In the genomic region with DNA sequence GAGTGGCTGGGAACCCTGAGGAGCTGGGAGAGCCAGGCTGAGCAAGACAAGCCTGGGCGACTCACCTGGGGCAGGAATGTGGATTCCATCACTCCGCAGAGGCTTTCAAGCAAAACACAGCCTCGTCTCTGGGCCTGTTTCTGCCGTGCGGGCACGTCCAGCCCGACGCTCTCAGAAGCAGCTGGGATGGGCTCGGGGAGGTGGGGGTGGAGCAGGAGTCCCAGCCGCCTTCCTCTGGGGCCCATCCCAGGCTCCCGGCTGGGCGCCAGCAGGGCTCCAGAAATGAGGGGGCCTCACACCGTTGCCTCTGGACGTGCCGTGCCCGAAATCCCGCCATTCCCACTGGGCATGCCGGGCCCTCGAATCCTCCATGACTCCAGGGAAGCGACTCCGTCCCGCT, we compare ENCODE assay signal across 17 cellular contexts. TPM values are rescaled to one million over a fixed set of nuclear protein-coding genes. Genes with fewer than 3 reads are reported as not detected.
DNase-seq lines count a peak whose midpoint lies in the region; ATAC-seq and TF ChIP-seq lines count a peak whose summit lies in the region.
"Had no signal": no experiment of that assay in that cellular context is flagged by ENCODE, and none has a peak within 500 bp of the region (broad histone marks: within the 10 kb centered on the region; RNA-seq: fewer than 3 reads in every experiment).

No MANE protein-coding gene starts in this region.

- no peak for TF ChIP-seq CTCF in Panc1 (IDR thresholded peaks at IDR 0.05)
- TF ChIP-seq CTCF in gastroesophageal sphincter (IDR thresholded peaks at IDR 0.05) = no peak
- no peak for TF ChIP-seq CTCF in stomach (IDR thresholded peaks at IDR 0.05)
- TF ChIP-seq CTCF in CD8-positive, alpha-beta T cell (IDR thresholded peaks at IDR 0.05) = no peak

- POLR2A ChIA-PET in Panc1 (lab: Charles Lee) = interaction anchor here (0.7 kb wide), 1 partner anchor 13 kb away, joined by 3 read pairs; no protein-coding TSS in a partner anchor
- POLR2A ChIA-PET in CD8-positive, alpha-beta T cell (lab: Charles Lee) = no interaction called here

- no peak overlapping the region for H3K4me3 ChIP-seq in Panc1 (ENCODE audit: low read depth in 2 of 2, low read length in 2 of 2)
- no peak overlapping the region for H3K4me3 ChIP-seq in gastroesophageal sphincter
- no peak overlapping the region for H3K4me3 ChIP-seq in stomach
- no peak overlapping the region for H3K4me3 ChIP-seq in CD8-positive, alpha-beta T cell (ENCODE audit: low read depth, low read length)
- H3K4me3 ChIP-seq: adrenal gland had no signal

- no TSS peak for BruUV-seq in Panc1 (replicated peaks; lab: Mats Ljungman, UMichigan)

- CTCF ChIA-PET in Panc1 (lab: Charles Lee) = interaction anchor here (1.7 kb wide), 1 partner anchor 10 kb away, joined by 5 read pairs; no protein-coding TSS in a partner anchor
- CTCF ChIA-PET in CD8-positive, alpha-beta T cell (lab: Charles Lee) = no interaction called here
- CTCF ChIA-PET in activated naive CD4-positive, alpha-beta T cell treated with anti-CD3 and anti-CD28 coated beads, Interleukin-2, amount 10 ng/mL, durations not matched to agents 7 days and 5 days (lab: Charles Lee) = no interaction called here

- H3K36me3 ChIP-seq in Panc1 (ENCODE audit: control insufficient read depth, insufficient read depth, low read length) (no peaks in the 10 kb centered on the region), gastroesophageal sphincter (no peaks in the 10 kb centered on the region), stomach (peaks cover 0 to 4% (median 0%) of the 10 kb centered on the region in 4 donors)
- no peaks in the 10 kb centered on the region for H3K36me3 ChIP-seq in CD8-positive, alpha-beta T cell (ENCODE audit: insufficient read depth, low read length)
- H3K36me3 ChIP-seq: adrenal gland, neutrophil had no signal

- peaks cover 8% of the 10 kb centered on the region for H3K36me3 Mint-ChIP-seq in CD8-positive, alpha-beta T cell
- peaks cover 11% of the 10 kb centered on the region for H3K36me3 Mint-ChIP-seq in activated naive CD4-positive, alpha-beta T cell treated with anti-CD3 and anti-CD28 coated beads, Interleukin-2, amount 10 ng/mL, durations not matched to agents 7 days and 5 days

- TF ChIP-seq POLR2A in gastroesophageal sphincter (IDR thresholded peaks at IDR 0.05) (no peak), stomach (IDR thresholded peaks at IDR 0.05) (no peak)

- H3K9me3 Mint-ChIP-seq in CD8-positive, alpha-beta T cell = peaks cover 4% of the 10 kb centered on the region
- H3K9me3 Mint-ChIP-seq in activated naive CD4-positive, alpha-beta T cell treated with anti-CD3 and anti-CD28 coated beads, Interleukin-2, amount 10 ng/mL, durations not matched to agents 7 days and 5 days = peaks cover 4% of the 10 kb centered on the region

- H3K4me3 Mint-ChIP-seq in CD8-positive, alpha-beta T cell = no peak overlapping the region
- H3K4me3 Mint-ChIP-seq in activated naive CD4-positive, alpha-beta T cell treated with anti-CD3 and anti-CD28 coated beads, Interleukin-2, amount 10 ng/mL, durations not matched to agents 7 days and 5 days = no peak overlapping the region
- H3K4me3 Mint-ChIP-seq: activated T-cell treated with anti-CD3 and anti-CD28 coated beads, Interleukin-2, amount 50 U/mL, for 4 hours; memory B cell had no signal

- no peaks in the 10 kb centered on the region for H3K9me3 ChIP-seq in Panc1 (ENCODE audit: control insufficient read depth, insufficient read depth, low read depth, low read length)
- no peaks in the 10 kb centered on the region for H3K9me3 ChIP-seq in gastroesophageal sphincter
- H3K9me3 ChIP-seq in stomach = no peaks in the 10 kb centered on the region
- H3K9me3 ChIP-seq in CD8-positive, alpha-beta T cell (ENCODE audit: low read length) = no peaks in the 10 kb centered on the region
- H3K9me3 ChIP-seq: adrenal gland, neutrophil had no signal

- H3K27ac ChIP-seq in Panc1 (ENCODE audit: low read length) (peak overlapping the region; percentile 59), gastroesophageal sphincter (peak overlapping the region in 3 of 4 donors; percentile 82 to 90 (median 85)), stomach (peak overlapping the region in 3 of 5 donors; percentile 38 to 81 (median 78))
- no peak overlapping the region for H3K27ac ChIP-seq in CD8-positive, alpha-beta T cell (ENCODE audit: low read depth, low read length)
- H3K27ac ChIP-seq: adrenal gland, neutrophil had no signal

- in situ Hi-C loops in Panc1 (cut with HindIII; ENCODE audit: low pct_unique_long_range_greater_than_20kb, low sequenced_read_pairs) = no loop called here

- no peak overlapping the region for H3K27ac Mint-ChIP-seq in CD8-positive, alpha-beta T cell
- no peak overlapping the region for H3K27ac Mint-ChIP-seq in activated naive CD4-positive, alpha-beta T cell treated with anti-CD3 and anti-CD28 coated beads, Interleukin-2, amount 10 ng/mL, durations not matched to agents 7 days and 5 days
- H3K27ac Mint-ChIP-seq: memory B cell had no signal

- TF ChIP-seq EP300 in gastroesophageal sphincter (IDR thresholded peaks at IDR 0.05) (no peak), stomach (IDR thresholded peaks at IDR 0.05) (no peak)

- intact Hi-C loops in Panc1 (cut with micrococcal nuclease; ENCODE audit: unreplicated experiment) = no loop called here
- intact Hi-C loops in stomach (cut with DNase I; ENCODE audit: low total_unique reads) = no loop called here
- intact Hi-C loops in CD8-positive, alpha-beta T cell (cut with DNase I, micrococcal nuclease) = no loop called here

- H3K27me3 Mint-ChIP-seq in CD8-positive, alpha-beta T cell (ENCODE audit: low read depth) = no peaks in the 10 kb centered on the region
- H3K27me3 Mint-ChIP-seq in activated naive CD4-positive, alpha-beta T cell treated with anti-CD3 and anti-CD28 coated beads, Interleukin-2, amount 10 ng/mL, durations not matched to agents 7 days and 5 days = peaks cover 10% of the 10 kb centered on the region

- peaks cover 60% of the 10 kb centered on the region for H3K4me1 ChIP-seq in Panc1 (ENCODE audit: control insufficient read depth, insufficient read depth, low read length)
- peaks cover 5 to 81% (median 47%) of the 10 kb centered on the region in 3 donors for H3K4me1 ChIP-seq in gastroesophageal sphincter
- peaks cover 45 to 70% (median 61%) of the 10 kb centered on the region in 4 donors for H3K4me1 ChIP-seq in stomach
- H3K4me1 ChIP-seq in CD8-positive, alpha-beta T cell (ENCODE audit: insufficient read depth, low read length) = peaks cover 6% of the 10 kb centered on the region

- ATAC-seq in Panc1 (no peak), gastroesophageal sphincter (no peak), GM21786 (IDR thresholded peaks at IDR 0.05; ENCODE audit: unreplicated experiment) (no peak), GM21529 (IDR thresholded peaks at IDR 0.05; ENCODE audit: unreplicated experiment) (no peak)
- ATAC-seq in CD8-positive, alpha-beta T cell = no peak
- ATAC-seq: activated T-cell treated with anti-CD3 and anti-CD28 coated beads, Interleukin-2, amount 50 U/mL, for 4 hours; stimulated activated naive CD8-positive, alpha-beta T cell treated with anti-CD3 and anti-CD28 coated beads, Interleukin-15, Interleukin-2, amounts not matched to agents 100 U/mL and 50 U/mL, for 24 hours had no signal

- 60 to 80% methylated on average over 2 of the region's 22 CpGs for WGBS in gastroesophageal sphincter (ENCODE audit: low coverage in 1 of 2), 2 donors
- WGBS in stomach, 5 donors = 60 to 69% (median 68%) methylated on average over 9 to 22 of the region's 22 CpGs

- peak; percentile 78 for DNase-seq in ELF-1 (ENCODE audit: low read depth, low spot score)
- DNase-seq in Panc1 (ENCODE audit: low read depth, low spot score) = no peak
- no peak for DNase-seq in stomach
- DNase-seq in CD8-positive, alpha-beta T cell = no peak
- no peak for DNase-seq in activated naive CD4-positive, alpha-beta T cell treated with anti-CD3 and anti-CD28 coated beads, Interleukin-2, amount 10 ng/mL, durations not matched to agents 7 days and 5 days
- DNase-seq: activated CD4-positive, alpha-beta T cell treated with anti-CD3 and anti-CD28 coated beads, Interleukin-2, amount 50 U/mL, for 4 hours; activated T-cell treated with anti-CD3 and anti-CD28 coated beads, Interleukin-2, amount 50 U/mL, for 4 hours; adrenal gland; SHP77 treated with DMSO at 0.1 percent for 48 hours; small intestine; stimulated activated naive CD8-positive, alpha-beta T cell treated with anti-CD3 and anti-CD28 coated beads, Interleukin-15, Interleukin-2, amounts not matched to agents 100 U/mL and 50 U/mL, for 24 hours had no signal

- H3K27me3 ChIP-seq in Panc1 (ENCODE audit: control insufficient read depth, insufficient read depth, low read length) (no peaks in the 10 kb centered on the region), gastroesophageal sphincter (no peaks in the 10 kb centered on the region), stomach (no peaks in the 10 kb centered on the region)
- no peaks in the 10 kb centered on the region for H3K27me3 ChIP-seq in CD8-positive, alpha-beta T cell (ENCODE audit: insufficient read depth, low read length)
- H3K27me3 ChIP-seq: adrenal gland had no signal

- peaks cover 10% of the 10 kb centered on the region for H3K4me1 Mint-ChIP-seq in CD8-positive, alpha-beta T cell (ENCODE audit: low read depth)
- H3K4me1 Mint-ChIP-seq in activated naive CD4-positive, alpha-beta T cell treated with anti-CD3 and anti-CD28 coated beads, Interleukin-2, amount 10 ng/mL, durations not matched to agents 7 days and 5 days = peaks cover 7% of the 10 kb centered on the region

RNA-seq across cellular contexts. Expression of gene RPS21, which starts 8.7 kb away (rescaled TPM):
- total RNA-seq in Panc1 (2021; ENCODE audit: unreplicated experiment) (1,761 TPM), gastroesophageal sphincter (1,000 to 10,000 TPM in 3 of 4 donors, 100 to 1,000 TPM in 1; 383 to 2,881 (median 2,372) TPM), stomach (1,000 to 10,000 TPM in 3 of 5 donors, 100 to 1,000 TPM in 2; 239 to 2,998 (median 1,528) TPM)
- polyA plus RNA-seq in Panc1 (2012; ENCODE audit: insufficient read length) = 4,052 TPM
- 1,000 to 10,000 TPM; 4,606 to 7,615 (median 4,647) TPM for polyA plus RNA-seq in stomach
- total RNA-seq in CD8-positive, alpha-beta T cell = 1,000 to 10,000 TPM; 3,441 to 3,445 TPM

RNA-seq across cellular contexts. Expression of gene LAMA5, which starts 11.1 kb away (rescaled TPM):
- total RNA-seq in Panc1 (2021; ENCODE audit: unreplicated experiment) (497 TPM), gastroesophageal sphincter (100 to 1,000 TPM in 3 of 4 donors, 10 to 100 TPM in 1; 58.6 to 259 (median 172) TPM), stomach (100 to 1,000 TPM in 2 of 5 donors, 10 to 100 TPM in 3; 42.2 to 278 (median 86.9) TPM)
- polyA plus RNA-seq in Panc1 (2012; ENCODE audit: insufficient read length) = 508 TPM
- polyA plus RNA-seq in stomach = 100 to 1,000 TPM in 1 of 3 donors, 10 to 100 TPM in 2; 41.4 to 278 (median 72.3) TPM
- total RNA-seq in CD8-positive, alpha-beta T cell = 1 to 10 TPM in 1 of 2 experiments, under 1 TPM in 1; 0.28 to 1.1 TPM

RNA-seq across cellular contexts. Expression of gene CABLES2, which starts 28.9 kb away (rescaled TPM):
- 9.8 TPM for total RNA-seq in Panc1 (2021; ENCODE audit: unreplicated experiment)
- 12.0 TPM for polyA plus RNA-seq in Panc1 (2012; ENCODE audit: insufficient read length)
- total RNA-seq in gastroesophageal sphincter = 1 to 10 TPM; 2.7 to 9.8 (median 3.8) TPM
- 1 to 10 TPM in 4 of 5 donors, under 1 TPM in 1; 0.55 to 7.8 (median 1.4) TPM for total RNA-seq in stomach
- polyA plus RNA-seq in stomach = 1 to 10 TPM; 2.0 to 3.2 (median 2.5) TPM
- total RNA-seq in CD8-positive, alpha-beta T cell = 1 to 10 TPM; 4.5 to 5.1 TPM

RNA-seq across cellular contexts. Expression of gene RBBP8NL, which starts 49.1 kb away (rescaled TPM):
- not detected for total RNA-seq in Panc1 (2021; ENCODE audit: unreplicated experiment)
- not detected for polyA plus RNA-seq in Panc1 (2012; ENCODE audit: insufficient read length)
- total RNA-seq in gastroesophageal sphincter = under 1 TPM in 1 of 4 donors, not detected in 3; 0.20 TPM
- total RNA-seq in stomach = 1 to 10 TPM in 1 of 5 donors, under 1 TPM in 2, not detected in 2; 0.45 to 2.3 (median 0.55) TPM
- polyA plus RNA-seq in stomach = 1 to 10 TPM; 2.1 to 8.0 (median 5.7) TPM
- not detected for total RNA-seq in CD8-positive, alpha-beta T cell
- total RNA-seq: activated T-cell treated with anti-CD3 and anti-CD28 coated beads, Interleukin-2, amount 50 U/mL, for 4 hours; adrenal gland; Daoy had no signal
- polyA plus RNA-seq: adrenal gland had no signal

Comparison
In these comparisons a context has a peak if more than half of its experiments do, and no peak if none do; other contexts are left out.
1. RNA of gene LAMA5, which starts 11.1 kb away (total RNA-seq): 497 TPM in Panc1 (single experiment), 58.6 to 259 TPM in gastroesophageal sphincter and 42.2 to 278 TPM in stomach; 0.28 to 1.1 TPM in CD8-positive, alpha-beta T cell; every median in the first group is over 10 times any median in the second.